In the genomic region with DNA sequence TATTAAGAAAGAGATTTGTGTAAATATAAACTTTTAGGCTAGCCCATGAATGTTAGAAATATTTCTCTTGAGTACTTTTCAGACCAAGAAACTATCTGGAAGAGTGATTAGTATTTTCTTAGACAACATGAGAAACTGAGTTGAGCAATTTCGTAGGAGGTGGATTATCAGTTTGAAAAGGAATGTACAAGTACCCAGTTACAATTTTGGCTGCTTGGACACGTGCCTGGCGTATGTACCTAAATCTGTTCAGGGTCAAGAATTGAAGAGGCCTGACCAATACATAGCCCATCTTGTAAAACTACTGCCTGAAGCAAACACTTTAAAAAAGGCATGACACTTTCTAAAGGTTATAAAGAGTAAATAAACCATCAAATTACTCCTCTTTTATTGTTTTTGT, we compare ENCODE assay signal across 21 cellular contexts.
"Had no signal": no experiment of that assay in that cellular context is flagged by ENCODE, and none has a peak within 500 bp of the region (broad histone marks: within the 10 kb centered on the region; RNA-seq: fewer than 3 reads in every experiment).

No MANE protein-coding gene starts in this region.

- DNase-seq: hippocampal formation; left colon; left lung; lower lobe of right lung; mammary epithelial cell; mesenchymal stem cell; naive thymus-derived CD8-positive, alpha-beta T cell; nucleus accumbens; right lobe of liver; stimulated activated CD4-positive, alpha-beta T cell treated with anti-CD3 and anti-CD28 coated beads, Interleukin-12 subunit alpha, Interleukin-12 subunit beta, amount 100 ng/mL, for 4 hours; stimulated activated CD4-positive, alpha-beta T cell treated with anti-CD3 and anti-CD28 coated beads, Interleukin-15, amount 100 ng/mL, for 24 hours; stimulated activated CD4-positive, alpha-beta T cell treated with anti-CD3 and anti-CD28 coated beads, Interleukin-4, amount 100 ng/mL, for 24 hours; stimulated activated naive CD4-positive, alpha-beta T cell; testis; tibial artery; trophoblast cell; upper lobe of right lung had no signal

- H3K4me1 ChIP-seq: left lung, lower lobe of right lung, right atrium auricular region, right lobe of liver, testis, tibial artery, upper lobe of right lung had no signal

- FAIRE-seq: keratinocyte, urothelium cell line had no signal

- H3K27me3 ChIP-seq: left lung, right atrium auricular region, right lobe of liver, testis, tibial artery, upper lobe of right lung had no signal

- H3K27ac ChIP-seq: left lung, lower lobe of right lung, right atrium auricular region, right lobe of liver, skin epidermis, testis, tibial artery, upper lobe of right lung had no signal

- H3K9me3 ChIP-seq: left lung, lower lobe of right lung, right atrium auricular region, right lobe of liver, testis, tibial artery, upper lobe of right lung had no signal

- H3K4me3 ChIP-seq: left lung, lower lobe of right lung, right atrium auricular region, right lobe of liver, skin epidermis, testis, tibial artery, upper lobe of right lung had no signal

- H3K36me3 ChIP-seq: left lung, lower lobe of right lung, right atrium auricular region, right lobe of liver, tibial artery, upper lobe of right lung had no signal
